In genomic region chr6:44002591-44003344, GRCh38 we compare ENCODE assay signal across 8 cellular contexts.
DNase-seq lines count a peak whose midpoint lies in the region; ATAC-seq and TF ChIP-seq lines count a peak whose summit lies in the region.

No MANE protein-coding gene starts in this region.

- peak; percentile 63 to 70 for TF ChIP-seq POLR2A in gastrocnemius medialis (IDR thresholded peaks at IDR 0.05)

- no peak overlapping the region for H3K27ac Mint-ChIP-seq in activated naive CD4-positive, alpha-beta T cell treated with anti-CD3 and anti-CD28 coated beads, Interleukin-2, amount 50 U/mL, for 72 hours

- POLR2A ChIA-PET in HEK293 (lab: Yijun Ruan, JAX), result interaction anchor here (0.5 to 1.5 kb wide), 4 partner anchors 47 to 291 kb away, joined by 3 to 6 read pairs (median 4); partner anchors contain the start of gene VEGFA

- in situ Hi-C loops in gastrocnemius medialis (cut with MboI; ENCODE audit: low sequenced_read_pairs in 4 of 4), result no loop called here

- H3K4me3 ChIP-seq in HEK293 (ENCODE audit: low read depth, low read length), result peak overlapping the region; percentile 35
- peak overlapping the region; percentile 21 for H3K4me3 ChIP-seq in right cardiac atrium (ENCODE audit: low read length)
- H3K4me3 ChIP-seq in gastrocnemius medialis, result peak overlapping the region; percentile 36 to 49 (median 44)

- TF ChIP-seq CTCF in HEK293 (tag by site-specific recombination; IDR thresholded peaks at IDR 0.05) (peak; percentile 77), gastrocnemius medialis (IDR thresholded peaks at IDR 0.05 in 4 of 5, conservative IDR thresholded peaks at IDR 0.05 in 1 of 5) (peak in 4 of 5 experiments; percentile 8 to 36 (median 29))

- intact Hi-C loops in right cardiac atrium (cut with DNase I), result loop anchor here in 2 of 4 donors (10.0 kb wide), 1 partner anchor 72 kb away; no protein-coding TSS in a partner anchor
- intact Hi-C loops in gastrocnemius medialis (cut with DNase I; ENCODE audit: low total_unique reads), result loop anchor here (1.0 to 5.0 kb wide), 2 partner anchors 8 to 330 kb away; no protein-coding TSS in a partner anchor

- H3K27ac ChIP-seq in HEK293 (ENCODE audit: extremely low read depth, low read depth, low read length) (peak overlapping the region; percentile 47; the same call in 1 of the 2 replicates), right cardiac atrium (ENCODE audit: low read length) (peak overlapping the region; percentile 91), gastrocnemius medialis (peak overlapping the region; percentile 83 to 93 (median 88))

- no peaks in the 10 kb centered on the region for H3K9me3 ChIP-seq in HEK293 (ENCODE audit: control insufficient read depth, insufficient read depth, low read depth, low read length)
- H3K9me3 ChIP-seq in right cardiac atrium (ENCODE audit: control insufficient read depth, low read length), result no peaks in the 10 kb centered on the region
- no peaks in the 10 kb centered on the region for H3K9me3 ChIP-seq in gastrocnemius medialis

- no peaks in the 10 kb centered on the region for H3K36me3 Mint-ChIP-seq in activated naive CD4-positive, alpha-beta T cell treated with anti-CD3 and anti-CD28 coated beads, Interleukin-2, amount 50 U/mL, for 72 hours

- no peaks in the 10 kb centered on the region for H3K9me3 Mint-ChIP-seq in activated naive CD4-positive, alpha-beta T cell treated with anti-CD3 and anti-CD28 coated beads, Interleukin-2, amount 50 U/mL, for 72 hours

- H3K36me3 ChIP-seq in HEK293 (ENCODE audit: control insufficient read depth in 2 of 2, insufficient read depth in 1 of 2, low read length in 2 of 2), result no peaks in the 10 kb centered on the region
- no peaks in the 10 kb centered on the region for H3K36me3 ChIP-seq in gastrocnemius medialis

- WGBS in right cardiac atrium, result 5% methylated on average over 76 of the region's 76 CpGs

- CTCF ChIA-PET in HEK293 (lab: Yijun Ruan, JAX), result interaction anchor here (0.7 to 3.9 kb wide), 4 partner anchors 9 to 72 kb away, joined by 3 to 20 read pairs (median 3); no protein-coding TSS in a partner anchor

- peak; percentile 78 to 83 for ATAC-seq in activated naive CD4-positive, alpha-beta T cell treated with anti-CD3 and anti-CD28 coated beads, Interleukin-2, amount 50 U/mL, for 72 hours
- peak; percentile 15 to 47 for ATAC-seq in right cardiac atrium
- peak; percentile 22 to 36 for ATAC-seq in gastrocnemius medialis

- DNase-seq in AG20443 (ENCODE audit: low spot score) (peak; percentile 64), RPMI7951 (ENCODE audit: low read depth) (peak; percentile 69), right cardiac atrium (peak; percentile 53 to 85 (median 76)), gastrocnemius medialis (peak; percentile 39 to 78), NCI-H510A treated with DMSO at 0.1 percent for 48 hours (lab: John Stamatoyannopoulos, UW) (no peak), NOMO-1 treated with DMSO at 0.1 percent for 48 hours (lab: John Stamatoyannopoulos, UW; ENCODE audit: unreplicated experiment) (no peak)
- peak; percentile 64 to 68 for DNase-seq in activated naive CD4-positive, alpha-beta T cell treated with anti-CD3 and anti-CD28 coated beads, Interleukin-2, amount 50 U/mL, for 72 hours (ENCODE audit: low spot score in 2 of 2)

- H3K4me1 ChIP-seq in HEK293 (ENCODE audit: control insufficient read depth, insufficient read depth, low read length) (peaks cover 2% of the 10 kb centered on the region; the same call in 1 of the 2 replicates), right cardiac atrium (ENCODE audit: control insufficient read depth, insufficient read depth, low read length) (no peaks in the 10 kb centered on the region), gastrocnemius medialis (peaks cover 36 to 45% of the 10 kb centered on the region in 2 donors)

- H3K27me3 ChIP-seq in right cardiac atrium (ENCODE audit: control insufficient read depth, insufficient read depth) (no peaks in the 10 kb centered on the region), gastrocnemius medialis (no peaks in the 10 kb centered on the region)

TF ChIP-seq in HEK293, 187 proteins besides CTCF, POLR2A, EP300 and RAD21 (continues in another document):
- TF ChIP-seq KLF10 (tag by site-specific recombination; IDR thresholded peaks at IDR 0.05), result peak; percentile 54; the same call in 1 of the 2 replicates
- TF ChIP-seq ZNF843 (tag by site-specific recombination; IDR thresholded peaks at IDR 0.05), result no peak
- no peak for TF ChIP-seq SETDB1 (IDR thresholded peaks at IDR 0.05; ENCODE audit: insufficient read length, low read length)
- TF ChIP-seq TRIM28 (IDR thresholded peaks at IDR 0.05; ENCODE audit: borderline replicate concordance, low read length), result no peak
- TF ChIP-seq ZNF571 (tag by site-specific recombination; IDR thresholded peaks at IDR 0.05), result no peak
- TF ChIP-seq ZNF324 (tag by site-specific recombination; IDR thresholded peaks at IDR 0.05), result 0 out of 2 replicates have a peak, but pooled peaks have one; percentile 21
- no peak for TF ChIP-seq ZBTB49 (tag by site-specific recombination; IDR thresholded peaks at IDR 0.05; ENCODE audit: low read depth)
- TF ChIP-seq ZNF530 (tag by site-specific recombination; IDR thresholded peaks at IDR 0.05; ENCODE audit: low read depth), result no peak
- 0 out of 2 replicates have a peak, but pooled peaks have one; percentile 44 for TF ChIP-seq ZSCAN5A (tag by site-specific recombination; IDR thresholded peaks at IDR 0.05)
- peak; percentile 28; the same call in 1 of the 2 replicates for TF ChIP-seq ZNF629 (tag by site-specific recombination; IDR thresholded peaks at IDR 0.05)
- TF ChIP-seq ZNF335 (tag by site-specific recombination; conservative IDR thresholded peaks at IDR 0.05), result peak; percentile 76
- no peak for TF ChIP-seq ZNF514 (tag by site-specific recombination; IDR thresholded peaks at IDR 0.05)
- no peak for TF ChIP-seq KLF7 (tag by site-specific recombination; IDR thresholded peaks at IDR 0.05; ENCODE audit: borderline replicate concordance)
- no peak for TF ChIP-seq ZNF580 (tag by site-specific recombination; IDR thresholded peaks at IDR 0.05)
- TF ChIP-seq YY1 (tag by site-specific recombination; IDR thresholded peaks at IDR 0.05), result no peak
- TF ChIP-seq SCRT2 (tag by site-specific recombination; IDR thresholded peaks at IDR 0.05), result no peak
- TF ChIP-seq ZFP69B (tag by site-specific recombination; IDR thresholded peaks at IDR 0.05), result peak; percentile 66
- no peak for TF ChIP-seq ZBTB1 (tag by site-specific recombination; IDR thresholded peaks at IDR 0.05)
- TF ChIP-seq ZNF701 (tag by site-specific recombination; IDR thresholded peaks at IDR 0.05), result no peak
- no peak for TF ChIP-seq ZNF18 (tag by site-specific recombination; IDR thresholded peaks at IDR 0.05)
- no peak for TF ChIP-seq ZNF239 (tag by site-specific recombination; IDR thresholded peaks at IDR 0.05)
- TF ChIP-seq HOXD13 (CRISPR knock-in tag; IDR thresholded peaks at IDR 0.05; ENCODE audit: borderline replicate concordance), result no peak
- no peak for TF ChIP-seq ZNF354C (tag by site-specific recombination; IDR thresholded peaks at IDR 0.05; ENCODE audit: borderline replicate concordance, low read depth)
- no peak for TF ChIP-seq ZNF658 (tag by site-specific recombination; IDR thresholded peaks at IDR 0.05)
- TF ChIP-seq WT1 (tag by site-specific recombination; IDR thresholded peaks at IDR 0.05), result peak; percentile 71
- TF ChIP-seq ZNF558 (tag by site-specific recombination; IDR thresholded peaks at IDR 0.05), result no peak

Comparison
In these comparisons a context has a peak if more than half of its experiments do, and no peak if none do; other contexts are left out.
1. DNase-seq: peak in AG20443 (single experiment), RPMI7951 (single experiment), activated naive CD4-positive, alpha-beta T cell treated with anti-CD3 and anti-CD28 coated beads, Interleukin-2, amount 50 U/mL, for 72 hours (2 of 2), right cardiac atrium (3 of 3) and gastrocnemius medialis (2 of 2); none in NCI-H510A treated with DMSO at 0.1 percent for 48 hours (single experiment) and NOMO-1 treated with DMSO at 0.1 percent for 48 hours (single experiment).
2. ATAC-seq: peak in every context shown above with its lines; median percentile 80 in activated naive CD4-positive, alpha-beta T cell treated with anti-CD3 and anti-CD28 coated beads, Interleukin-2, amount 50 U/mL, for 72 hours; 31 in right cardiac atrium; 29 in gastrocnemius medialis.
3. Peak in every context shown above with its lines, with median percentiles within 50 percentile points of each other: H3K27ac ChIP-seq and H3K4me3 ChIP-seq.